ENCODE assay signal across 12 cellular contexts in genomic region chr17:57294075-57294474, GRCh38. TPM values are rescaled to one million over a fixed set of nuclear protein-coding genes. Genes with fewer than 3 reads are reported as not detected.
DNase-seq lines count a peak whose midpoint lies in the region; ATAC-seq and FAIRE-seq lines count a peak whose summit lies in the region.
"Had no signal": no experiment of that assay in that cellular context is flagged by ENCODE, and none has a peak within 500 bp of the region (broad histone marks: within the 10 kb centered on the region; RNA-seq: fewer than 3 reads in every experiment).

No MANE protein-coding gene starts in this region.

- no peaks in the 10 kb centered on the region for H3K9me3 Mint-ChIP-seq in stimulated activated naive CD8-positive, alpha-beta T cell treated with anti-CD3 and anti-CD28 coated beads, Interleukin-15, Interleukin-2, amounts not matched to agents 100 ng/mL and 50 ng/mL, for 24 hours
- peaks cover 2% of the 10 kb centered on the region in 2 donors for H3K9me3 Mint-ChIP-seq in stimulated activated naive CD8-positive, alpha-beta T cell treated with anti-CD3 and anti-CD28 coated beads, Interleukin-15, amount 100 ng/mL, for 72 hours

- H3K27ac Mint-ChIP-seq in stimulated activated naive CD8-positive, alpha-beta T cell treated with anti-CD3 and anti-CD28 coated beads, Interleukin-15, Interleukin-2, amounts not matched to agents 100 ng/mL and 50 ng/mL, for 24 hours: peak overlapping the region; percentile 9
- peak overlapping the region in 1 of 2 donors; percentile 38 for H3K27ac Mint-ChIP-seq in stimulated activated naive CD8-positive, alpha-beta T cell treated with anti-CD3 and anti-CD28 coated beads, Interleukin-15, amount 100 ng/mL, for 72 hours

- peaks cover 31% of the 10 kb centered on the region for H3K36me3 Mint-ChIP-seq in stimulated activated naive CD8-positive, alpha-beta T cell treated with anti-CD3 and anti-CD28 coated beads, Interleukin-15, Interleukin-2, amounts not matched to agents 100 ng/mL and 50 ng/mL, for 24 hours (ENCODE audit: low read depth)

- no peak overlapping the region for H3K4me3 Mint-ChIP-seq in stimulated activated naive CD8-positive, alpha-beta T cell treated with anti-CD3 and anti-CD28 coated beads, Interleukin-15, Interleukin-2, amounts not matched to agents 100 ng/mL and 50 ng/mL, for 24 hours
- no peak overlapping the region for H3K4me3 Mint-ChIP-seq in stimulated activated naive CD8-positive, alpha-beta T cell treated with anti-CD3 and anti-CD28 coated beads, Interleukin-15, amount 100 ng/mL, for 72 hours

- no peaks in the 10 kb centered on the region for H3K27me3 Mint-ChIP-seq in stimulated activated naive CD8-positive, alpha-beta T cell treated with anti-CD3 and anti-CD28 coated beads, Interleukin-15, Interleukin-2, amounts not matched to agents 100 ng/mL and 50 ng/mL, for 24 hours
- H3K27me3 Mint-ChIP-seq in stimulated activated naive CD8-positive, alpha-beta T cell treated with anti-CD3 and anti-CD28 coated beads, Interleukin-15, amount 100 ng/mL, for 72 hours: no peaks in the 10 kb centered on the region

- FAIRE-seq in HTR-8/SVneo (lab: Jason Lieb, UNC): no peak

- DNase-seq in stimulated activated naive CD8-positive, alpha-beta T cell treated with anti-CD3 and anti-CD28 coated beads, Interleukin-15, amount 100 ng/mL, for 72 hours: no peak
- peak; percentile 93 for DNase-seq in NCI-H510A treated with DMSO at 0.1 percent for 48 hours (lab: John Stamatoyannopoulos, UW)
- no peak for DNase-seq in epithelial cell of prostate (ENCODE audit: low read depth, low spot score)
- no peak for DNase-seq in HTR-8/SVneo (ENCODE audit: insufficient read length, low spot score)
- no peak for DNase-seq in MV-4-11 (lab: John Stamatoyannopoulos, UW)
- no peak for DNase-seq in effector CD4-positive, alpha-beta T cell
- DNase-seq: activated CD4-positive, CD25-positive, alpha-beta regulatory T cell treated with anti-CD3 and anti-CD28 coated beads, Interleukin-2, amount 50 U/mL, for 72 hours; activated naive CD4-positive, alpha-beta T cell treated with Interleukin-2 at 50 U/mL for 16 hours; GOT3; sigmoid colon had no signal

- peak overlapping the region; percentile 69 for H3K27ac ChIP-seq in epithelial cell of prostate
- H3K27ac ChIP-seq: sigmoid colon had no signal

- ATAC-seq in stimulated activated naive CD8-positive, alpha-beta T cell treated with anti-CD3 and anti-CD28 coated beads, Interleukin-15, amount 100 ng/mL, for 72 hours: no peak
- no peak for ATAC-seq in esophagus mucosa

- H3K4me1 Mint-ChIP-seq in stimulated activated naive CD8-positive, alpha-beta T cell treated with anti-CD3 and anti-CD28 coated beads, Interleukin-15, Interleukin-2, amounts not matched to agents 100 ng/mL and 50 ng/mL, for 24 hours (ENCODE audit: low read depth): peaks cover 27% of the 10 kb centered on the region
- H3K4me1 Mint-ChIP-seq in stimulated activated naive CD8-positive, alpha-beta T cell treated with anti-CD3 and anti-CD28 coated beads, Interleukin-15, amount 100 ng/mL, for 72 hours: peaks cover 44% of the 10 kb centered on the region

RNA-seq across cellular contexts. Expression of gene MSI2, which starts 37.8 kb away (rescaled TPM):
- 30.4 TPM for total RNA-seq in esophagus mucosa
